9 cellular contexts compared by ENCODE assay signal in the genomic region with DNA sequence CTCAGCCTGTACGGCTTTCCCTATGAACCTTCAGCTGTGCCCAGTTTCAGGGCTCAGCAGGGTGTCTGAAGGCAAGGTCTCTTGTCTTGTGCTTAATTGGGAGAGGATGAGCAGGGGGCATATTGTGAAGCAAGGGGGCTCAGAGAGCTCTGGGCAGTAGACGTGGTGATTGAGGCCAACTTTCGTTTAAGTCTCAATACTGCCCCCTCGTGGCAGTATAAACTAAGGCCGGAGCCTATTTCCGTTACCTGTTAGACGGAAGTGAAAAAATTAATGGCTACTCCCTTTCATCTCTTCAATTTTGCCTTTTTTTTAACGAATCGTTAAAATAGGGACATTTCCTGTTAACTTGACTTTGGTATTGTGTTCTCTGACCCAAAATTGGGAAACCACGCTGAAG.
DNase-seq lines count a peak whose midpoint lies in the region; ATAC-seq, FAIRE-seq and TF ChIP-seq lines count a peak whose summit lies in the region.
"Had no signal": no experiment of that assay in that cellular context is flagged by ENCODE, and none has a peak within 500 bp of the region (broad histone marks: within the 10 kb centered on the region; RNA-seq: fewer than 3 reads in every experiment).

No MANE protein-coding gene starts in this region.

- DNase-seq in DMS 273 (lab: John Stamatoyannopoulos, UW; ENCODE audit: unreplicated experiment), result peak; percentile 84
- no peak for DNase-seq in DMS 273 treated with DMSO at 0.1 percent for 48 hours (lab: John Stamatoyannopoulos, UW)
- peak; percentile 29 for DNase-seq in RCC 7860 (ENCODE audit: low spot score)
- peak; percentile 49 for DNase-seq in endothelial cell (ENCODE audit: low spot score)
- peak in 2 of 3 donors; percentile 35 to 85 for DNase-seq in mucosa of descending colon
- no peak for DNase-seq in NK-92 treated with Interleukin-12 subunit alpha and Interleukin-12 subunit beta, amount 100 ng/mL, for 24 hours (lab: John Stamatoyannopoulos, UW)

- H3K4me1 ChIP-seq in mucosa of descending colon (ENCODE audit: low read depth), result no peaks in the 10 kb centered on the region

- FAIRE-seq in RCC 7860 (lab: Jason Lieb, UNC), result no peak
- FAIRE-seq: A204.1 had no signal

- H3K27me3 Mint-ChIP-seq in endothelial cell (ENCODE audit: unreplicated experiment), result no peaks in the 10 kb centered on the region

- ATAC-seq in GM18873 (IDR thresholded peaks at IDR 0.05; ENCODE audit: low FRiP score, unreplicated experiment), result peak; percentile 65
- peak; percentile 81 for ATAC-seq in HG03196 (IDR thresholded peaks at IDR 0.05; ENCODE audit: unreplicated experiment)
- peak; percentile 76 for ATAC-seq in mucosa of descending colon

- H3K9me3 Mint-ChIP-seq in endothelial cell (ENCODE audit: unreplicated experiment), result no peaks in the 10 kb centered on the region

- no peaks in the 10 kb centered on the region for H3K36me3 ChIP-seq in mucosa of descending colon (ENCODE audit: low read depth)

- no peak overlapping the region for H3K4me3 Mint-ChIP-seq in endothelial cell (ENCODE audit: unreplicated experiment)

- peaks cover 16% of the 10 kb centered on the region for H3K4me1 Mint-ChIP-seq in endothelial cell (ENCODE audit: unreplicated experiment)

- H3K27ac Mint-ChIP-seq in endothelial cell (ENCODE audit: unreplicated experiment), result no peak overlapping the region

- TF ChIP-seq CTCF in endothelial cell (IDR thresholded peaks at IDR 0.05; ENCODE audit: unreplicated experiment) (peak; percentile 86), mucosa of descending colon (IDR thresholded peaks at IDR 0.05) (peak; percentile 39)

- no peak overlapping the region for H3K4me3 ChIP-seq in mucosa of descending colon

- intact Hi-C loops in mucosa of descending colon (cut with DNase I, micrococcal nuclease), result loop anchor here (2.0 to 10.0 kb wide), 3 partner anchors 140 to 272 kb away; partner anchors contain the start of gene APOB (in 1 of the 2)

- no peaks in the 10 kb centered on the region for H3K9me3 ChIP-seq in mucosa of descending colon

- H3K36me3 Mint-ChIP-seq in endothelial cell (ENCODE audit: low read depth, unreplicated experiment), result no peaks in the 10 kb centered on the region

Comparison
In these comparisons a context has a peak if more than half of its experiments do, and no peak if none do; other contexts are left out.
1. DNase-seq: peak in DMS 273 (single experiment), RCC 7860 (single experiment), endothelial cell (single experiment) and mucosa of descending colon (2 of 3); none in DMS 273 treated with DMSO at 0.1 percent for 48 hours (single experiment) and NK-92 treated with Interleukin-12 subunit alpha and Interleukin-12 subunit beta, amount 100 ng/mL, for 24 hours (single experiment).
2. Peak in every context shown above with its lines, with median percentiles within 50 percentile points of each other: ATAC-seq.